11 cellular contexts compared by ENCODE assay signal in the genomic region with DNA sequence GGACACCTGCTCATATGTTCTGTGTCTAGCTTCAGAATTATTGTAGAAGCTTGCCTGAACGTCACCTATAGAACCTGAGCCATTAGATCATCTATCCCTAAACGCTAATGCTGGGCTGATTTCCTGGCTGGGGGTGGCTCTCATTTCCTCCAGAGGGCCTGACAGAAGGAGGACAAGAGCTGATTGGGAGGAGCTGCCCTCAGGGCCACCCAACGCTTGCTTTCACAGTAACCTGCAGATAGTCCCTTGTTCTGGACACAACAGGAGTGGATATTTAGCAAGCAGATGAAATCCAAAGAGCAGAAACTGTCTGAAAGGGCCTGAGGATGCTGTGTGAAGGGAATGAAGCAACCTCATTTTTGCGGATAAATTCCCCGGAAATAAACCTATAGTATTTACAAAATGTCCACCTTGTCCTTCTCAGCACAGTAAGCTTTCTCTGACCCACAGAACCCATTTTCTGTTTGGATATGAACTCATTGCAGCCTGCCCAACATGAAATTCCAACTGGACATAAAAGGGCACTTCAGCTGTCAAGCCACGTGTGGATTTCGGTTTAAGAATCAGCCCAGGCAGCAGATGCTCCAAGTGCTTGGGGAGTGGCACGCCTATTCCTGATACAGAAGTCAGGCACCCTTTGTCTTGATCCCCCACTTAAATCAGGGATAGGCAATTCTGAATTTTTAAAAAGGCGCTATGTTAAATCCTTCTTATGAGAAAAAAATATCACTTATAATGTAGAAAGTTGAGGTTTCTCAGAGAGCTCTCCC. TPM values are rescaled to one million over a fixed set of nuclear protein-coding genes. Genes with fewer than 3 reads are reported as not detected.
DNase-seq lines count a peak whose midpoint lies in the region; ATAC-seq and TF ChIP-seq lines count a peak whose summit lies in the region.
"Had no signal": no experiment of that assay in that cellular context is flagged by ENCODE, and none has a peak within 500 bp of the region (broad histone marks: within the 10 kb centered on the region; RNA-seq: fewer than 3 reads in every experiment).

No MANE protein-coding gene starts in this region.

- H3K9me3 ChIP-seq in right atrium auricular region: no peaks in the 10 kb centered on the region
- no peaks in the 10 kb centered on the region for H3K9me3 ChIP-seq in muscle layer of colon (ENCODE audit: low read length)
- no peaks in the 10 kb centered on the region for H3K9me3 ChIP-seq in vagina
- H3K9me3 ChIP-seq: Peyer's patch had no signal

- H3K27me3 ChIP-seq in right atrium auricular region (no peaks in the 10 kb centered on the region), muscle layer of colon (ENCODE audit: control insufficient read depth in 1 of 2, insufficient read depth in 2 of 2, low read length in 2 of 2) (no peaks in the 10 kb centered on the region), vagina (no peaks in the 10 kb centered on the region)
- H3K27me3 ChIP-seq: Peyer's patch had no signal

- H3K36me3 Mint-ChIP-seq in activated CD4-positive, alpha-beta T cell treated with anti-CD3 and anti-CD28 coated beads, Interleukin-2, amount 10 ng/mL, durations not matched to agents 24 days and 14 days (ENCODE audit: low read depth): no peaks in the 10 kb centered on the region
- H3K36me3 Mint-ChIP-seq: activated CD8-positive, alpha-beta memory T cell treated with anti-CD3 and anti-CD28 coated beads, Interleukin-2, amount 10 ng/mL, durations not matched to agents 7 days and 5 days; natural killer cell treated with Interleukin-12 subunit alpha and Interleukin-12 subunit beta and Interleukin-15 and Interleukin-18, amount 100 ng/mL, for 72 hours had no signal

- H3K4me3 ChIP-seq in right atrium auricular region: no peak overlapping the region
- no peak overlapping the region for H3K4me3 ChIP-seq in astrocyte of the spinal cord (ENCODE audit: low read depth, low read length)
- H3K4me3 ChIP-seq in muscle layer of colon (ENCODE audit: low read depth in 1 of 2, low read length in 2 of 2): peak overlapping the region in 1 of 2 donors; percentile 55
- no peak overlapping the region for H3K4me3 ChIP-seq in vagina
- H3K4me3 ChIP-seq: Peyer's patch had no signal

- H3K27ac ChIP-seq in right atrium auricular region (peak overlapping the region; percentile 88 to 91), muscle layer of colon (ENCODE audit: low read depth, low read length) (peak overlapping the region; percentile 99), vagina (peak overlapping the region; percentile 96)

- intact Hi-C loops in Right ventricle myocardium superior (cut with DNase I): loop anchor here (5.0 kb wide), 1 partner anchor 100 kb away; a partner anchor contains a TSS
- intact Hi-C loops in vagina (cut with DNase I): loop anchor here (5.0 to 10.0 kb wide), 2 partner anchors 45 to 137 kb away; a partner anchor contains a TSS
- intact Hi-C loops in activated CD4-positive, alpha-beta T cell treated with anti-CD3 and anti-CD28 coated beads, Interleukin-2, amount 10 ng/mL, durations not matched to agents 24 days and 14 days (cut with micrococcal nuclease): no loop called here

- H3K4me1 ChIP-seq in right atrium auricular region (peaks cover 0 to 24% of the 10 kb centered on the region in 2 donors), muscle layer of colon (ENCODE audit: insufficient read depth, low read length) (peaks cover 29% of the 10 kb centered on the region), vagina (peaks cover 24% of the 10 kb centered on the region)

- peaks cover 14% of the 10 kb centered on the region for H3K4me1 Mint-ChIP-seq in activated CD4-positive, alpha-beta T cell treated with anti-CD3 and anti-CD28 coated beads, Interleukin-2, amount 10 ng/mL, durations not matched to agents 24 days and 14 days

- no peak for TF ChIP-seq POLR2A in vagina (IDR thresholded peaks at IDR 0.05)

- H3K27ac Mint-ChIP-seq in activated CD4-positive, alpha-beta T cell treated with anti-CD3 and anti-CD28 coated beads, Interleukin-2, amount 10 ng/mL, durations not matched to agents 24 days and 14 days: no peak overlapping the region
- H3K27ac Mint-ChIP-seq: activated CD8-positive, alpha-beta memory T cell treated with anti-CD3 and anti-CD28 coated beads, Interleukin-2, amount 10 ng/mL, durations not matched to agents 7 days and 5 days; natural killer cell treated with Interleukin-12 subunit alpha and Interleukin-12 subunit beta and Interleukin-15 and Interleukin-18, amount 100 ng/mL, for 72 hours had no signal

- in situ Hi-C loops in astrocyte of the spinal cord (cut with HindIII; ENCODE audit: low sequenced_read_pairs): no loop called here

- TF ChIP-seq CTCF in right atrium auricular region (IDR thresholded peaks at IDR 0.05) (no peak), astrocyte of the spinal cord (IDR thresholded peaks at IDR 0.05; ENCODE audit: low read depth, low read length) (no peak), vagina (IDR thresholded peaks at IDR 0.05) (no peak)

- no peak overlapping the region for H3K4me3 Mint-ChIP-seq in activated CD4-positive, alpha-beta T cell treated with anti-CD3 and anti-CD28 coated beads, Interleukin-2, amount 10 ng/mL, durations not matched to agents 24 days and 14 days
- H3K4me3 Mint-ChIP-seq: activated CD8-positive, alpha-beta memory T cell treated with anti-CD3 and anti-CD28 coated beads, Interleukin-2, amount 10 ng/mL, durations not matched to agents 7 days and 5 days; natural killer cell treated with Interleukin-12 subunit alpha and Interleukin-12 subunit beta and Interleukin-15 and Interleukin-18, amount 100 ng/mL, for 72 hours had no signal

- H3K36me3 ChIP-seq in right atrium auricular region (no peaks in the 10 kb centered on the region), muscle layer of colon (ENCODE audit: insufficient read depth, low read length) (no peaks in the 10 kb centered on the region), vagina (no peaks in the 10 kb centered on the region)
- H3K36me3 ChIP-seq: Peyer's patch had no signal

- DNase-seq in right atrium auricular region (ENCODE audit: low spot score) (no peak), Right ventricle myocardium superior (no peak), astrocyte of the spinal cord (ENCODE audit: low read depth, low spot score) (peak; percentile 20), vagina (ENCODE audit: extremely low spot score in 2 of 2) (no peak), 8988T (no peak)
- DNase-seq in stimulated activated CD4-positive, alpha-beta T cell treated with anti-CD3 and anti-CD28 coated beads, Interleukin-4, amount 100 ng/mL, for 24 hours: no peak
- DNase-seq in activated CD4-positive, alpha-beta T cell treated with anti-CD3 and anti-CD28 coated beads, Interleukin-2, amount 10 ng/mL, durations not matched to agents 24 days and 14 days: no peak
- DNase-seq: activated CD8-positive, alpha-beta memory T cell treated with anti-CD3 and anti-CD28 coated beads, Interleukin-2, amount 10 ng/mL, durations not matched to agents 7 days and 5 days had no signal

- H3K27me3 Mint-ChIP-seq in activated CD4-positive, alpha-beta T cell treated with anti-CD3 and anti-CD28 coated beads, Interleukin-2, amount 10 ng/mL, durations not matched to agents 24 days and 14 days: peaks cover 5% of the 10 kb centered on the region
- H3K27me3 Mint-ChIP-seq: natural killer cell treated with Interleukin-12 subunit alpha and Interleukin-12 subunit beta and Interleukin-15 and Interleukin-18, amount 100 ng/mL, for 72 hours had no signal

- H3K9ac ChIP-seq in muscle layer of colon (ENCODE audit: low read length): peak overlapping the region; percentile 41

- no peaks in the 10 kb centered on the region for H3K9me3 Mint-ChIP-seq in activated CD4-positive, alpha-beta T cell treated with anti-CD3 and anti-CD28 coated beads, Interleukin-2, amount 10 ng/mL, durations not matched to agents 24 days and 14 days
- H3K9me3 Mint-ChIP-seq: natural killer cell treated with Interleukin-12 subunit alpha and Interleukin-12 subunit beta and Interleukin-15 and Interleukin-18, amount 100 ng/mL, for 72 hours had no signal

- ATAC-seq in Right ventricle myocardium superior (ENCODE audit: poor library complexity): no peak
- ATAC-seq: activated CD8-positive, alpha-beta memory T cell treated with anti-CD3 and anti-CD28 coated beads, Interleukin-2, amount 10 ng/mL, durations not matched to agents 7 days and 5 days; natural killer cell treated with Interleukin-12 subunit alpha and Interleukin-12 subunit beta and Interleukin-15 and Interleukin-18, amount 100 ng/mL, for 72 hours had no signal

RNA-seq across cellular contexts. Expression of a gene that starts 32.8 kb away (rescaled TPM):
- total RNA-seq in right atrium auricular region (100 to 1,000 TPM in 1 of 2 donors, 10 to 100 TPM in 1; 64.4 to 145 TPM), Right ventricle myocardium superior (50.9 TPM), vagina (218 TPM)
- 286 and 305 TPM in 2 replicates for total RNA-seq in activated CD4-positive, alpha-beta T cell treated with anti-CD3 and anti-CD28 coated beads, Interleukin-2, amount 10 ng/mL, durations not matched to agents 24 days and 14 days

RNA-seq across cellular contexts. Expression of a gene that starts 43.2 kb away (rescaled TPM):
- total RNA-seq in right atrium auricular region (100 to 1,000 TPM; 131 to 241 TPM), Right ventricle myocardium superior (88.1 TPM), vagina (236 TPM)
- total RNA-seq in activated CD4-positive, alpha-beta T cell treated with anti-CD3 and anti-CD28 coated beads, Interleukin-2, amount 10 ng/mL, durations not matched to agents 24 days and 14 days: 45.9 and 46.8 TPM in 2 replicates
